1 cellular context compared by ENCODE assay signal in the genomic region with DNA sequence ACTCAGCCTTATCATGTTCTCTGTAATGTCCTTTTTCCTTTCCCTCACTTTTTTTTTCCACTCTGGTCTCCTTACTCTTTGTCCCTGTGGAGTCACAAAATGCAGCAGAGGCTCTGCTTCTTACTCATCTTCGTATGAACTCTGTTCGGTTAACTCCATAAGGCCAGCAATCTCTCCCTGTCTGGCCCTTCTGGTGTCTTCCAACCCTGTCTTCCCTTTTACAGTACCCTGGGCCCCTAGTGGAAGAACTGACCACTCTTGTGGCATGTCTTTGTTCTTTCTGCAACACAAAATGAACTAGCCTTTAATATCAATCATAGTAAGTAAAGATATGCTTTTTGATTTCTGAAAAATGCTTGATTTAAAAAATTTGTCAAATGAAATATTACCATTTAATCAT.
TF ChIP-seq lines count a peak whose summit lies in the region.

No MANE protein-coding gene starts in this region.

TF ChIP-seq in HepG2, 621 proteins besides CTCF, POLR2A, EP300 and RAD21:
- TF ChIP-seq ZKSCAN1 (IDR thresholded peaks at IDR 0.05; ENCODE audit: low read length): no peak
- no peak for TF ChIP-seq PRDM15 (CRISPR knock-in tag; IDR thresholded peaks at IDR 0.05)
- no peak for TF ChIP-seq PCBP1 (IDR thresholded peaks at IDR 0.05; ENCODE audit: borderline replicate concordance, low read depth, low read length)
- TF ChIP-seq, protein P1, sequence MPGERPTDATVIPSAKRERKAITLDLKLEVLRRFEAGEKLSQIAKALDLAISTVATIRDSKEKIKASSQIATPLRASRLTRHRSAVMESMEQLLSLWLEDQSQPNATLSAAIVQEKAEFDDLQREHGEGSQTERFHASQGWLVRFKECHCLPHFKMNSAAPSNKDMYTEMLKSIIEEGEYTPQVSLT (CRISPR knock-in tag; IDR thresholded peaks at IDR 0.05; ENCODE audit: borderline replicate concordance, low read depth): no peak
- TF ChIP-seq MAFK (conservative IDR thresholded peaks at IDR 0.05 in 1 of 2, IDR thresholded peaks at IDR 0.05 in 1 of 2; ENCODE audit: low read length in 2 of 2): no peak
- TF ChIP-seq ZFP36L2 (CRISPR knock-in tag; IDR thresholded peaks at IDR 0.05): no peak
- no peak for TF ChIP-seq ZNF275 (CRISPR knock-in tag; IDR thresholded peaks at IDR 0.05; ENCODE audit: borderline replicate concordance)
- TF ChIP-seq SALL1 (CRISPR knock-in tag; IDR thresholded peaks at IDR 0.05): no peak
- TF ChIP-seq PHF20 (CRISPR knock-in tag; IDR thresholded peaks at IDR 0.05): no peak
- TF ChIP-seq TOE1 (CRISPR knock-in tag; IDR thresholded peaks at IDR 0.05): no peak
- no peak for TF ChIP-seq KLF15 (CRISPR knock-in tag; IDR thresholded peaks at IDR 0.05; ENCODE audit: borderline replicate concordance)
- TF ChIP-seq TRIM22 (IDR thresholded peaks at IDR 0.05): no peak
- no peak for TF ChIP-seq ZNF10 (CRISPR knock-in tag; IDR thresholded peaks at IDR 0.05; ENCODE audit: borderline replicate concordance, low read depth)
- TF ChIP-seq ZNF562 (CRISPR knock-in tag; IDR thresholded peaks at IDR 0.05; ENCODE audit: borderline replicate concordance): no peak
- no peak for TF ChIP-seq PLRG1 (conservative IDR thresholded peaks at IDR 0.05)
- no peak for TF ChIP-seq ATM (IDR thresholded peaks at IDR 0.05; ENCODE audit: borderline replicate concordance)
- no peak for TF ChIP-seq MBNL3 (CRISPR knock-in tag; conservative IDR thresholded peaks at IDR 0.05)
